In the genomic region with DNA sequence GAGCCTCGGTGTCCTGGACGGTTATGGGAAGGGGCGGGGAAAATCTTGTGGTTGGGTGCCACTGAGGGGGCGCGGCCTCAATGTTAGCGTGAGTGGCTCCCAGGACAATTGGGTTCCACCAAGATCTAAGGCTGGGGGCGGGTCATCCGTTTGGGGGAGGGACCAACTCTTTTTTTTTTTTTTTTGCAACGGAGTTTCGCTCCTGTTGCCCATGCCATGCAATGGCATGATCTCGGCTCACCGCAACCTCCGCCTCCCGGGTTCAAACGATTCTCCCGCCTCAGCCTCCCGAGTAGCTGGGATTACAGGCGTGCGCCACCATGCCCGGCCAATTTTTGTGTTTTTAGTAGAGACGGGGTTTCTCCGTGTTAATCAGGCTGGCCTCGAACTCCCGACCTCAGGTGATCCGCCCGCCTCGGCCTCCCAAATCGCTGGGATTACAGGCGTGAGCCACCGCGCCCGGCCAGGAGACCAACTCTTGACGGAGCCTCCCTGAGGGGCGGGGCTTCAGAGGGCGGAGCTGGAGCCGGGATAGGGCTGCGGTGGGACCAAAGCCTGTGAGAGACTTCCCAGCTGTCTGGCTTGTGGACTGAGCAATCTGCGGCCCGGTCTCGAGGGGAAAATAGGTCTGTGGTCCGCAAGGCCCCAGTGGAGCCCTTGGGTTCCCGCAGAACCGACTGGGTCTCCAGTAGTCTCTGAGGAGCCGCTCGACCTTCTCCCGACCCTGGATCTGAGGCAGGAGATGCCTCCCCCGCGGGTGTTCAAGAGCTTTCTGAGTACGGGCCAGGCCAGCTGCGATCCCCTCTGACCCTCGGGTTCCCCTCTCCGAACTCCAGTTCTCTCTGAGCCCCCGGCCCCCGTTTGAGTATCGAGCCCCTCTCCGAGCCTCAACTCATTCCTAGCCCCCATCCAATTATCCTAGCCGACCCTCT, we compare ENCODE assay signal across 8 cellular contexts. TPM values are rescaled to one million over a fixed set of nuclear protein-coding genes. Genes with fewer than 3 reads are reported as not detected.
DNase-seq lines count a peak whose midpoint lies in the region; ATAC-seq and TF ChIP-seq lines count a peak whose summit lies in the region.

No MANE protein-coding gene starts in this region.

- 3 to 4% (median 3%) methylated on average over 38 to 57 of the region's 57 CpGs for WGBS in stomach, 5 donors

- H3K27me3 Mint-ChIP-seq in activated CD4-positive, alpha-beta memory T cell treated with anti-CD3 and anti-CD28 coated beads for 36 hours = peaks cover 2% of the 10 kb centered on the region

- no peak for TF ChIP-seq EP300 in stomach (IDR thresholded peaks at IDR 0.05)

- H3K4me3 ChIP-seq in HEK293 (ENCODE audit: low read depth, low read length) (no peak overlapping the region; the same call in 1 of the 2 replicates), mononuclear cell (ENCODE audit: low read length) (peak overlapping the region; percentile 40), stomach (peak overlapping the region; percentile 45 to 62 (median 54))

- H3K4me3 Mint-ChIP-seq in activated CD4-positive, alpha-beta memory T cell treated with anti-CD3 and anti-CD28 coated beads for 36 hours = peak overlapping the region; percentile 83

- no peaks in the 10 kb centered on the region for H3K4me1 ChIP-seq in HEK293 (ENCODE audit: control insufficient read depth, insufficient read depth, low read length)
- peaks cover 47% of the 10 kb centered on the region for H3K4me1 ChIP-seq in mononuclear cell (ENCODE audit: insufficient read depth, low read length)
- H3K4me1 ChIP-seq in stomach = peaks cover 31 to 52% (median 47%) of the 10 kb centered on the region in 4 donors

- H3K4me1 Mint-ChIP-seq in activated CD4-positive, alpha-beta memory T cell treated with anti-CD3 and anti-CD28 coated beads for 36 hours (ENCODE audit: low read depth) = peaks cover 47% of the 10 kb centered on the region

- H3K27ac ChIP-seq in HEK293 (ENCODE audit: extremely low read depth, low read depth, low read length) = no peak overlapping the region
- peak overlapping the region; percentile 82 to 95 (median 92) for H3K27ac ChIP-seq in stomach

- H3K9me3 Mint-ChIP-seq in activated CD4-positive, alpha-beta memory T cell treated with anti-CD3 and anti-CD28 coated beads for 36 hours = no peaks in the 10 kb centered on the region

- H3K9me3 ChIP-seq in HEK293 (ENCODE audit: control insufficient read depth, insufficient read depth, low read depth, low read length) (no peaks in the 10 kb centered on the region), mononuclear cell (ENCODE audit: low read depth, low read length) (no peaks in the 10 kb centered on the region), stomach (no peaks in the 10 kb centered on the region)

- no peak for ATAC-seq in HG03159 (IDR thresholded peaks at IDR 0.05; ENCODE audit: unreplicated experiment)

- H3K27ac Mint-ChIP-seq in activated CD4-positive, alpha-beta memory T cell treated with anti-CD3 and anti-CD28 coated beads for 36 hours = peak overlapping the region; percentile 76

- H3K27me3 ChIP-seq in mononuclear cell (ENCODE audit: insufficient read depth, low read length) = no peaks in the 10 kb centered on the region
- no peaks in the 10 kb centered on the region for H3K27me3 ChIP-seq in stomach

- POLR2A ChIA-PET in HEK293 (lab: Yijun Ruan, JAX) = interaction anchor here (0.6 to 1.8 kb wide), 10 partner anchors 12 to 337 kb away, joined by 3 to 20 read pairs (median 6); a partner anchor contains a TSS
- POLR2A ChIA-PET in activated CD4-positive, alpha-beta memory T cell treated with anti-CD3 and anti-CD28 coated beads for 36 hours (lab: Charles Lee) = interaction anchor here (0.5 to 6.8 kb wide), 11 partner anchors 14 to 337 kb away, joined by 3 to 93 read pairs (median 5); a partner anchor contains a TSS

- H3K36me3 ChIP-seq in HEK293 (ENCODE audit: control insufficient read depth in 2 of 2, insufficient read depth in 1 of 2, low read length in 2 of 2) = peaks cover 0 to 12% of the 10 kb centered on the region in 2 experiments; a peak in 1 of 3 replicates
- peaks cover 0 to 10% (median 8%) of the 10 kb centered on the region in 4 donors for H3K36me3 ChIP-seq in stomach

- H3K36me3 Mint-ChIP-seq in activated CD4-positive, alpha-beta memory T cell treated with anti-CD3 and anti-CD28 coated beads for 36 hours = peaks cover 2% of the 10 kb centered on the region

- peak; percentile 92 for DNase-seq in DMS 273 (lab: John Stamatoyannopoulos, UW; ENCODE audit: unreplicated experiment)
- DNase-seq in NCI-H2227 treated with DMSO at 0.1 percent for 48 hours (lab: John Stamatoyannopoulos, UW) = peak; percentile 20
- DNase-seq in activated CD4-positive, alpha-beta memory T cell treated with anti-CD3 and anti-CD28 coated beads for 36 hours = peak; percentile 76
- peak; percentile 71 to 75 for DNase-seq in erythroblast (lab: John Stamatoyannopoulos, UW)
- peak; percentile 91 for DNase-seq in stomach

- CTCF ChIA-PET in HEK293 (lab: Yijun Ruan, JAX) = interaction anchor here (0.6 to 1.5 kb wide), 2 partner anchors 15 to 336 kb away, joined by 3 to 4 read pairs; no protein-coding TSS in a partner anchor
- CTCF ChIA-PET in activated CD4-positive, alpha-beta memory T cell treated with anti-CD3 and anti-CD28 coated beads for 36 hours (lab: Charles Lee) = interaction anchor here (0.9 to 6.8 kb wide), 7 partner anchors 12 to 338 kb away, joined by 3 to 70 read pairs (median 5); a partner anchor contains a TSS

- TF ChIP-seq CTCF in HEK293 (tag by site-specific recombination; IDR thresholded peaks at IDR 0.05) = no peak
- no peak for TF ChIP-seq CTCF in stomach (IDR thresholded peaks at IDR 0.05)

- TF ChIP-seq POLR2A in erythroblast (IDR thresholded peaks at IDR 0.05; ENCODE audit: low read length) (no peak), stomach (IDR thresholded peaks at IDR 0.05) (peak in 1 of 4 donors; percentile 32)

- intact Hi-C loops in activated CD4-positive, alpha-beta memory T cell treated with anti-CD3 and anti-CD28 coated beads for 36 hours (cut with micrococcal nuclease) = loop anchor here (1.0 to 10.0 kb wide), 7 partner anchors 15 to 742 kb away; a partner anchor contains a TSS
- intact Hi-C loops in stomach (cut with DNase I; ENCODE audit: low total_unique reads) = no loop called here

TF ChIP-seq in HEK293, 187 proteins besides CTCF, POLR2A, EP300 and RAD21 (continues in another document):
- TF ChIP-seq ZNF391 (tag by site-specific recombination; IDR thresholded peaks at IDR 0.05; ENCODE audit: borderline replicate concordance, low read depth) (peak; percentile 78; the same call in 1 of the 2 replicates), ZNF155 (tag by site-specific recombination; IDR thresholded peaks at IDR 0.05) (no peak), HOXD13 (CRISPR knock-in tag; IDR thresholded peaks at IDR 0.05; ENCODE audit: borderline replicate concordance) (no peak), KLF7 (tag by site-specific recombination; IDR thresholded peaks at IDR 0.05; ENCODE audit: borderline replicate concordance) (peak; percentile 79), PRDM1 (tag by site-specific recombination; IDR thresholded peaks at IDR 0.05) (no peak), ZNF121 (tag by site-specific recombination; IDR thresholded peaks at IDR 0.05) (no peak), ZNF600 (tag by site-specific recombination; IDR thresholded peaks at IDR 0.05) (no peak; the same call in none of the 2 replicates), ZNF624 (tag by site-specific recombination; IDR thresholded peaks at IDR 0.05) (no peak), ZNF76 (tag by site-specific recombination; IDR thresholded peaks at IDR 0.05; ENCODE audit: borderline replicate concordance, low read depth) (peak; percentile 80), GLIS1 (tag by site-specific recombination; IDR thresholded peaks at IDR 0.05) (peak; percentile 84)
- TF ChIP-seq, protein P1, sequence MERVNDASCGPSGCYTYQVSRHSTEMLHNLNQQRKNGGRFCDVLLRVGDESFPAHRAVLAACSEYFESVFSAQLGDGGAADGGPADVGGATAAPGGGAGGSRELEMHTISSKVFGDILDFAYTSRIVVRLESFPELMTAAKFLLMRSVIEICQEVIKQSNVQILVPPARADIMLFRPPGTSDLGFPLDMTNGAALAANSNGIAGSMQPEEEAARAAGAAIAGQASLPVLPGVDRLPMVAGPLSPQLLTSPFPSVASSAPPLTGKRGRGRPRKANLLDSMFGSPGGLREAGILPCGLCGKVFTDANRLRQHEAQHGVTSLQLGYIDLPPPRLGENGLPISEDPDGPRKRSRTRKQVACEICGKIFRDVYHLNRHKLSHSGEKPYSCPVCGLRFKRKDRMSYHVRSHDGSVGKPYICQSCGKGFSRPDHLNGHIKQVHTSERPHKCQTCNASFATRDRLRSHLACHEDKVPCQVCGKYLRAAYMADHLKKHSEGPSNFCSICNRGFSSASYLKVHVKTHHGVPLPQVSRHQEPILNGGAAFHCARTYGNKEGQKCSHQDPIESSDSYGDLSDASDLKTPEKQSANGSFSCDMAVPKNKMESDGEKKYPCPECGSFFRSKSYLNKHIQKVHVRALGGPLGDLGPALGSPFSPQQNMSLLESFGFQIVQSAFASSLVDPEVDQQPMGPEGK (tag by site-specific recombination; IDR thresholded peaks at IDR 0.05) = no peak
- TF ChIP-seq, protein P2, sequence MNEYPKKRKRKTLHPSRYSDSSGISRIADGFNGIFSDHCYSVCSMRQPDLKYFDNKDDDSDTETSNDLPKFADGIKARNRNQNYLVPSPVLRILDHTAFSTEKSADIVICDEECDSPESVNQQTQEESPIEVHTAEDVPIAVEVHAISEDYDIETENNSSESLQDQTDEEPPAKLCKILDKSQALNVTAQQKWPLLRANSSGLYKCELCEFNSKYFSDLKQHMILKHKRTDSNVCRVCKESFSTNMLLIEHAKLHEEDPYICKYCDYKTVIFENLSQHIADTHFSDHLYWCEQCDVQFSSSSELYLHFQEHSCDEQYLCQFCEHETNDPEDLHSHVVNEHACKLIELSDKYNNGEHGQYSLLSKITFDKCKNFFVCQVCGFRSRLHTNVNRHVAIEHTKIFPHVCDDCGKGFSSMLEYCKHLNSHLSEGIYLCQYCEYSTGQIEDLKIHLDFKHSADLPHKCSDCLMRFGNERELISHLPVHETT (tag by site-specific recombination; IDR thresholded peaks at IDR 0.05) = peak; percentile 88

RNA-seq across cellular contexts. Expression of a gene that starts 1.1 kb away (rescaled TPM):
- total RNA-seq in activated CD4-positive, alpha-beta memory T cell treated with anti-CD3 and anti-CD28 coated beads for 36 hours = 1 to 10 TPM; 7.5 to 9.4 TPM
- total RNA-seq in mononuclear cell (5.9 TPM), stomach (10 to 100 TPM in 1 of 5 donors, 1 to 10 TPM in 1, not detected in 3; 3.5 to 39.7 TPM)
- polyA plus RNA-seq in stomach = 10 to 100 TPM in 1 of 3 donors, 1 to 10 TPM in 2; 2.9 to 10.5 (median 3.9) TPM

RNA-seq across cellular contexts. Expression of a gene that starts 48.0 kb away (rescaled TPM):
- 100 to 1,000 TPM; 242 to 253 TPM for total RNA-seq in activated CD4-positive, alpha-beta memory T cell treated with anti-CD3 and anti-CD28 coated beads for 36 hours
- total RNA-seq in mononuclear cell (74.5 TPM), stomach (100 to 1,000 TPM in 2 of 5 donors, 10 to 100 TPM in 3; 67.9 to 172 (median 98.0) TPM)
- polyA plus RNA-seq in stomach = 100 to 1,000 TPM in 2 of 3 donors, 10 to 100 TPM in 1; 83.6 to 137 (median 117) TPM

RNA-seq across cellular contexts. Expression of a gene that starts 48.0 kb away (rescaled TPM):
- total RNA-seq in activated CD4-positive, alpha-beta memory T cell treated with anti-CD3 and anti-CD28 coated beads for 36 hours = 100 to 1,000 TPM; 110 to 114 TPM
- total RNA-seq in mononuclear cell (55.7 TPM), stomach (100 to 1,000 TPM in 1 of 5 donors, 10 to 100 TPM in 4; 16.2 to 147 (median 47.7) TPM)
- polyA plus RNA-seq in stomach = 10 to 100 TPM in 1 of 3 donors, 1 to 10 TPM in 2; 7.9 to 13.3 (median 9.6) TPM

Comparison
In these comparisons a context has a peak if more than half of its experiments do, and no peak if none do; other contexts are left out.
1. DNase-seq: peak in every context shown above with its lines; median percentile 92 in DMS 273; 91 in stomach; 76 in activated CD4-positive, alpha-beta memory T cell treated with anti-CD3 and anti-CD28 coated beads for 36 hours; 73 in erythroblast; 20 in NCI-H2227 treated with DMSO at 0.1 percent for 48 hours.